ENCODE assay signal across 2 cellular contexts in the genomic region with DNA sequence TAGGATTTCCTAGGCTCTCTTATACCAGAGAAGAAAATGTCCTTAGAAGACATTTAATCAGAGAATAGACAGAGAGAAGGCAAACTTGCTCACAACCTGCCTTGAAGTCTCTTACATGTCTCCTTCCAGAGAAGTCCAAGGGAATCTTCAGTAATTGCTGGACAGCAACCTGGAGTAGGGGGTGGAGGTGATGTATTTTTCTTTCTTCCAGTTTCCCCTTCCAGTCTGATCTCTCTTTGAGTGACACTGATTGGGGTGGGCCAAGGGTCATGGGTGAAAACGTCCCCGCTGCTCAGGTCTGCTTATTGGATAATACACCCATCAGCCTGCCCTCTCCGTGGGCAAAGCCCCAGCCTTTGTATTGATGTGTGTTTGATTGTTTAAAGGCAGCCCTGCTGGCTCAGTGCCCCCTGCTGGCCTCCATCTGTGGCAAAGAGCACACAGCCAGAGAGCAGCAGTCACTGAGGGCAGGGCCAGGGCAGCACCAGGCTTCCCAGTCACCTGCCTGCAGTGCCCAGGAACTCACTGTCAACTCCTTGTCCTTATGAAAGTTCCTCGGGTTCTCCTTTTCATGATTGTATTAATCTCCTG.
TF ChIP-seq lines count a peak whose summit lies in the region.

No MANE protein-coding gene starts in this region.

TF ChIP-seq in SK-N-SH, 30 proteins besides CTCF, POLR2A, EP300 and RAD21 (continued from another document):
- TF ChIP-seq, protein P1, sequence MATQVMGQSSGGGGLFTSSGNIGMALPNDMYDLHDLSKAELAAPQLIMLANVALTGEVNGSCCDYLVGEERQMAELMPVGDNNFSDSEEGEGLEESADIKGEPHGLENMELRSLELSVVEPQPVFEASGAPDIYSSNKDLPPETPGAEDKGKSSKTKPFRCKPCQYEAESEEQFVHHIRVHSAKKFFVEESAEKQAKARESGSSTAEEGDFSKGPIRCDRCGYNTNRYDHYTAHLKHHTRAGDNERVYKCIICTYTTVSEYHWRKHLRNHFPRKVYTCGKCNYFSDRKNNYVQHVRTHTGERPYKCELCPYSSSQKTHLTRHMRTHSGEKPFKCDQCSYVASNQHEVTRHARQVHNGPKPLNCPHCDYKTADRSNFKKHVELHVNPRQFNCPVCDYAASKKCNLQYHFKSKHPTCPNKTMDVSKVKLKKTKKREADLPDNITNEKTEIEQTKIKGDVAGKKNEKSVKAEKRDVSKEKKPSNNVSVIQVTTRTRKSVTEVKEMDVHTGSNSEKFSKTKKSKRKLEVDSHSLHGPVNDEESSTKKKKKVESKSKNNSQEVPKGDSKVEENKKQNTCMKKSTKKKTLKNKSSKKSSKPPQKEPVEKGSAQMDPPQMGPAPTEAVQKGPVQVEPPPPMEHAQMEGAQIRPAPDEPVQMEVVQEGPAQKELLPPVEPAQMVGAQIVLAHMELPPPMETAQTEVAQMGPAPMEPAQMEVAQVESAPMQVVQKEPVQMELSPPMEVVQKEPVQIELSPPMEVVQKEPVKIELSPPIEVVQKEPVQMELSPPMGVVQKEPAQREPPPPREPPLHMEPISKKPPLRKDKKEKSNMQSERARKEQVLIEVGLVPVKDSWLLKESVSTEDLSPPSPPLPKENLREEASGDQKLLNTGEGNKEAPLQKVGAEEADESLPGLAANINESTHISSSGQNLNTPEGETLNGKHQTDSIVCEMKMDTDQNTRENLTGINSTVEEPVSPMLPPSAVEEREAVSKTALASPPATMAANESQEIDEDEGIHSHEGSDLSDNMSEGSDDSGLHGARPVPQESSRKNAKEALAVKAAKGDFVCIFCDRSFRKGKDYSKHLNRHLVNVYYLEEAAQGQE (IDR thresholded peaks at IDR 0.05; ENCODE audit: low read depth, low read length), result peak; percentile 68; the same call in 1 of the 2 replicates
- no peak for TF ChIP-seq SIN3A (IDR thresholded peaks at IDR 0.05; ENCODE audit: borderline replicate concordance, low read depth, low read length)

TF ChIP-seq in liver, 16 proteins besides CTCF, POLR2A, EP300 and RAD21 (continued from another document):
- TF ChIP-seq, protein P1 (IDR thresholded peaks at IDR 0.05), result peak; percentile 95
- TF ChIP-seq RXRA (IDR thresholded peaks at IDR 0.05) (peak; percentile 90 to 93), FOXA2 (IDR thresholded peaks at IDR 0.05) (no peak), SP1 (IDR thresholded peaks at IDR 0.05) (peak; percentile 89), TAF1 (conservative IDR thresholded peaks at IDR 0.05) (no peak), EGR1 (IDR thresholded peaks at IDR 0.05; ENCODE audit: low read depth in 2 of 2) (no peak), GABPA (IDR thresholded peaks at IDR 0.05 in 1 of 2, conservative IDR thresholded peaks at IDR 0.05 in 1 of 2) (no peak), YY1 (IDR thresholded peaks at IDR 0.05) (peak; percentile 29)
- TF ChIP-seq, protein P2, sequence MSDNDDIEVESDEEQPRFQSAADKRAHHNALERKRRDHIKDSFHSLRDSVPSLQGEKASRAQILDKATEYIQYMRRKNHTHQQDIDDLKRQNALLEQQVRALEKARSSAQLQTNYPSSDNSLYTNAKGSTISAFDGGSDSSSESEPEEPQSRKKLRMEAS (IDR thresholded peaks at IDR 0.05), result no peak
- TF ChIP-seq, protein P3, sequence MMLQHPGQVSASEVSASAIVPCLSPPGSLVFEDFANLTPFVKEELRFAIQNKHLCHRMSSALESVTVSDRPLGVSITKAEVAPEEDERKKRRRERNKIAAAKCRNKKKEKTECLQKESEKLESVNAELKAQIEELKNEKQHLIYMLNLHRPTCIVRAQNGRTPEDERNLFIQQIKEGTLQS (IDR thresholded peaks at IDR 0.05), result no peak
